ENCODE assay signal across 8 cellular contexts in the genomic region with DNA sequence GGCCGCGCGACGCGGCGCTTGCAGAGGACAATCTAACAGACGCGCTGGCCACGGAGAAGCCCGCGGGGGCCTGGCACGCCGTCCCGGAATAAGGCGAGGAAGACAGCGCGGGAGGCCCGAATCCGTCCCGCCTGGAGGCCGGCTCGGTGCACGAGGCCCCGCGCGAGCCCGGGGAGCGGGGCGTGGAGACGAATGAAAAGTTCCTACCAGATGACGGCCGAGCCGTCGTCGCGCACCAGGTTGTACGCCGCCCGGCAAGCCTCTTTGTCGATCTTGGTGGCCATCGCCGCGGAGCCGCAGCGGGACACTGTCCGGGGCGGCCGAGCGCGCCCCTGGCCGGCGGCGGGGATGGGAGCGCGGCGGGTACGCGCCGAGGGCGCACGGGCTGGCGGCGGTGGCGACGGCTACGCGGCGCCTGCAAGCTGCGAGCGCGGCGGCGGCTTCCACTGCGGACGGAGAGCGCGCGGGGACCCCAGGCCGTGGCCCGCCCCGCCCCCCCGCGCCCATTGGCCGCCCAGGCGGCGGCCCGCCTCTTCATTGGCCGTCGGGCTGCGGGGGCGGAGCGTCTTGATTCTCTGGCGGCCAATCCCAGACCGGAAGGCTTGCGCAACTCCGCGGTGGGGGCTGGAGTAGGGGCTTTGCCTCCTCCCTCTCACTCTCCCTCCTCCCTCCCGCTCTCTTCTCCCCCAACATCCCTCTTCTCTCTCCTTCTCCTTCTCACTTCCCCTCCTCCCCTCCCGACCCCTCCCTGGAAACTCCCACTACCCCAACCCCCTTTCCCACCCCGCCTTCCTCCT. TPM values are rescaled to one million over a fixed set of nuclear protein-coding genes. Genes with fewer than 3 reads are reported as not detected.
DNase-seq lines count a peak whose midpoint lies in the region; ATAC-seq and TF ChIP-seq lines count a peak whose summit lies in the region.

Gene COTL1, minus strand, starts transcription at position 448 of the 797 bp plus-strand sequence. Its CDS starts 164 bp downstream, at position 284.

- no peak for TF ChIP-seq EP300 in Ishikawa (IDR thresholded peaks at IDR 0.05; ENCODE audit: borderline replicate concordance)

- no peaks in the 10 kb centered on the region for H3F3A ChIP-seq in PC-3 (ENCODE audit: low read length, unreplicated experiment)

- TF ChIP-seq POLR2A in erythroblast (IDR thresholded peaks at IDR 0.05; ENCODE audit: low read length): no peak

- no peak for TF ChIP-seq RAD21 in Ishikawa (IDR thresholded peaks at IDR 0.05; ENCODE audit: low read depth)

- no peaks in the 10 kb centered on the region for H3K27me3 ChIP-seq in PC-3 (ENCODE audit: low read length)
- no peaks in the 10 kb centered on the region for H3K27me3 ChIP-seq in mucosa of stomach (ENCODE audit: control insufficient read depth, insufficient read depth, low read length)

- H3K9ac ChIP-seq in PC-3 (ENCODE audit: low read length): peak within 1 kb of the TSS; percentile 93
- H3K9ac ChIP-seq in mucosa of stomach (ENCODE audit: low read length): peak within 1 kb of the TSS; percentile 71

- ATAC-seq in GM21529 (IDR thresholded peaks at IDR 0.05; ENCODE audit: unreplicated experiment): peak; percentile 77
- peak; percentile 64 for ATAC-seq in PC-3

- peak; percentile 70 for DNase-seq in DMS 273 treated with DMSO at 0.1 percent for 48 hours (lab: John Stamatoyannopoulos, UW)
- peak; percentile 95 for DNase-seq in PC-3
- DNase-seq in activated T-cell treated with anti-CD3 and anti-CD28 coated beads for 48 hours (ENCODE audit: low read depth): peak; percentile 96
- peak; percentile 79 to 85 for DNase-seq in erythroblast (lab: John Stamatoyannopoulos, UW)
- DNase-seq in stimulated activated CD8-positive, alpha-beta memory T cell treated with anti-CD3 and anti-CD28 coated beads, Interleukin-4, amount 100 ng/mL, for 48 hours: peak; percentile 98

- TF ChIP-seq CTCF in PC-3 (conservative IDR thresholded peaks at IDR 0.05; ENCODE audit: low read depth, low read length): no peak

- H3K4me3 ChIP-seq in PC-3 (ENCODE audit: low read length): peak within 1 kb of the TSS; percentile 94
- H3K4me3 ChIP-seq in mucosa of stomach (ENCODE audit: low read length): peak within 1 kb of the TSS; percentile 10

- no peaks in the 10 kb centered on the region for H3K9me2 ChIP-seq in PC-3 (replicated peaks; ENCODE audit: low read length)

- no peak within 1 kb of the TSS for H2AFZ ChIP-seq in PC-3 (ENCODE audit: low read length)

- H3K36me3 ChIP-seq in PC-3 (ENCODE audit: low read depth, low read length) (peaks cover 23% of the 10 kb centered on the region), mucosa of stomach (ENCODE audit: control insufficient read depth, insufficient read depth, low read length) (peaks cover 3% of the 10 kb centered on the region)

- peak within 1 kb of the TSS; percentile 99 for H3K27ac ChIP-seq in PC-3 (ENCODE audit: low read length)

- intact Hi-C loops in PC-3 (cut with micrococcal nuclease): loop anchor here (1.0 to 2.0 kb wide), 2 partner anchors 15 to 107 kb away; no protein-coding TSS in a partner anchor

- CTCF ChIA-PET in PC-3 (lab: Charles Lee): interaction anchor here (1.1 kb wide), 1 partner anchor 108 kb away, joined by 3 read pairs; no protein-coding TSS in a partner anchor

- no peaks in the 10 kb centered on the region for H3K9me3 ChIP-seq in PC-3 (ENCODE audit: low read length)
- no peaks in the 10 kb centered on the region for H3K9me3 ChIP-seq in mucosa of stomach (ENCODE audit: control insufficient read depth, low read length)

- H3K4me1 ChIP-seq in PC-3 (ENCODE audit: insufficient read depth, low read length) (peaks cover 41% of the 10 kb centered on the region), mucosa of stomach (ENCODE audit: control insufficient read depth, insufficient read depth, low read length) (peaks cover 41% of the 10 kb centered on the region)

- POLR2A ChIA-PET in PC-3 (lab: Charles Lee; ENCODE audit: unreplicated experiment): no interaction called here

- peaks cover 43% of the 10 kb centered on the region for H4K20me1 ChIP-seq in PC-3 (ENCODE audit: low read length)

- no TSS peak for BruUV-seq in PC-3 (replicated peaks; lab: Mats Ljungman, UMichigan)

- H3K4me2 ChIP-seq in PC-3 (ENCODE audit: low read length): peak within 1 kb of the TSS; percentile 88

- peaks cover 61% of the 10 kb centered on the region for H3K79me2 ChIP-seq in PC-3 (ENCODE audit: low read length)

TF ChIP-seq in Ishikawa, 13 proteins besides CTCF, POLR2A, EP300 and RAD21:
- TF ChIP-seq CREB1 (IDR thresholded peaks at IDR 0.05; ENCODE audit: low read depth): no peak
- no peak for TF ChIP-seq USF1 (IDR thresholded peaks at IDR 0.05)
- TF ChIP-seq TEAD4 (IDR thresholded peaks at IDR 0.05): no peak
- TF ChIP-seq TAF1 (IDR thresholded peaks at IDR 0.05; ENCODE audit: low read depth): peak; percentile 41; the same call in 1 of the 2 replicates
- TF ChIP-seq CEBPB (IDR thresholded peaks at IDR 0.05): peak; percentile 100
- 0 out of 2 replicates have a peak, but pooled peaks have one; percentile 1 for TF ChIP-seq YY1 (IDR thresholded peaks at IDR 0.05; ENCODE audit: low read depth)
- peak; percentile 51; the same call in 1 of the 2 replicates for TF ChIP-seq EGR1 (IDR thresholded peaks at IDR 0.05)
- no peak for TF ChIP-seq NFIC (IDR thresholded peaks at IDR 0.05)
- TF ChIP-seq TCF12 (IDR thresholded peaks at IDR 0.05; ENCODE audit: low read depth): no peak
- TF ChIP-seq ZBTB7A (IDR thresholded peaks at IDR 0.05; ENCODE audit: low read depth): peak; percentile 67
- TF ChIP-seq MAX (IDR thresholded peaks at IDR 0.05): peak; percentile 51; the same call in 1 of the 2 replicates
- TF ChIP-seq, protein P1, sequence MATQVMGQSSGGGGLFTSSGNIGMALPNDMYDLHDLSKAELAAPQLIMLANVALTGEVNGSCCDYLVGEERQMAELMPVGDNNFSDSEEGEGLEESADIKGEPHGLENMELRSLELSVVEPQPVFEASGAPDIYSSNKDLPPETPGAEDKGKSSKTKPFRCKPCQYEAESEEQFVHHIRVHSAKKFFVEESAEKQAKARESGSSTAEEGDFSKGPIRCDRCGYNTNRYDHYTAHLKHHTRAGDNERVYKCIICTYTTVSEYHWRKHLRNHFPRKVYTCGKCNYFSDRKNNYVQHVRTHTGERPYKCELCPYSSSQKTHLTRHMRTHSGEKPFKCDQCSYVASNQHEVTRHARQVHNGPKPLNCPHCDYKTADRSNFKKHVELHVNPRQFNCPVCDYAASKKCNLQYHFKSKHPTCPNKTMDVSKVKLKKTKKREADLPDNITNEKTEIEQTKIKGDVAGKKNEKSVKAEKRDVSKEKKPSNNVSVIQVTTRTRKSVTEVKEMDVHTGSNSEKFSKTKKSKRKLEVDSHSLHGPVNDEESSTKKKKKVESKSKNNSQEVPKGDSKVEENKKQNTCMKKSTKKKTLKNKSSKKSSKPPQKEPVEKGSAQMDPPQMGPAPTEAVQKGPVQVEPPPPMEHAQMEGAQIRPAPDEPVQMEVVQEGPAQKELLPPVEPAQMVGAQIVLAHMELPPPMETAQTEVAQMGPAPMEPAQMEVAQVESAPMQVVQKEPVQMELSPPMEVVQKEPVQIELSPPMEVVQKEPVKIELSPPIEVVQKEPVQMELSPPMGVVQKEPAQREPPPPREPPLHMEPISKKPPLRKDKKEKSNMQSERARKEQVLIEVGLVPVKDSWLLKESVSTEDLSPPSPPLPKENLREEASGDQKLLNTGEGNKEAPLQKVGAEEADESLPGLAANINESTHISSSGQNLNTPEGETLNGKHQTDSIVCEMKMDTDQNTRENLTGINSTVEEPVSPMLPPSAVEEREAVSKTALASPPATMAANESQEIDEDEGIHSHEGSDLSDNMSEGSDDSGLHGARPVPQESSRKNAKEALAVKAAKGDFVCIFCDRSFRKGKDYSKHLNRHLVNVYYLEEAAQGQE (IDR thresholded peaks at IDR 0.05; ENCODE audit: low read depth): no peak
- no peak for TF ChIP-seq FOXM1 (IDR thresholded peaks at IDR 0.05; ENCODE audit: borderline replicate concordance, low read depth)

RNA-seq across cellular contexts. Expression of gene COTL1, which starts in this region (rescaled TPM):
- total RNA-seq in PC-3 (2014; rRNA removed): 408 and 465 TPM in 2 replicates

Comparison
In these comparisons a context has a peak if more than half of its experiments do, and no peak if none do; other contexts are left out.
1. Peak in every context shown above with its lines: DNase-seq, ATAC-seq, H3K4me3 ChIP-seq and H3K27ac ChIP-seq.